ENCODE assay signal across 28 cellular contexts in genomic region chr20:48714764-48715163, GRCh38.
DNase-seq lines count a peak whose midpoint lies in the region; ATAC-seq and TF ChIP-seq lines count a peak whose summit lies in the region.
"Had no signal": no experiment of that assay in that cellular context is flagged by ENCODE, and none has a peak within 500 bp of the region (broad histone marks: within the 10 kb centered on the region; RNA-seq: fewer than 3 reads in every experiment).

No MANE protein-coding gene starts in this region.

- H3K27me3 ChIP-seq in SK-N-SH (ENCODE audit: insufficient read depth) = no peaks in the 10 kb centered on the region
- no peaks in the 10 kb centered on the region for H3K27me3 ChIP-seq in CD8-positive, alpha-beta memory T cell (ENCODE audit: insufficient read depth, low read length, poor library complexity, severe bottlenecking)
- H3K27me3 ChIP-seq: thyroid gland, vagina had no signal

- no peak overlapping the region for H3K4me3 ChIP-seq in SK-N-SH (ENCODE audit: low read depth in 2 of 2, low read length in 1 of 2)
- H3K4me3 ChIP-seq in CD8-positive, alpha-beta memory T cell (ENCODE audit: low read length) = no peak overlapping the region
- H3K4me3 ChIP-seq: GM12878, GM23248, SK-N-MC, thyroid gland, vagina had no signal

- peaks cover 89 to 94% (median 92%) of the 10 kb centered on the region in 3 donors for H3K4me1 Mint-ChIP-seq in CD8-positive, alpha-beta memory T cell
- peaks cover 73% of the 10 kb centered on the region for H3K4me1 Mint-ChIP-seq in activated naive CD8-positive, alpha-beta T cell treated with anti-CD3 and anti-CD28 coated beads for 36 hours
- peaks cover 43 to 92% (median 83%) of the 10 kb centered on the region in 4 donors for H3K4me1 Mint-ChIP-seq in naive thymus-derived CD8-positive, alpha-beta T cell

- no peaks in the 10 kb centered on the region for H3K9me3 ChIP-seq in SK-N-SH
- H3K9me3 ChIP-seq in CD8-positive, alpha-beta memory T cell (ENCODE audit: low read length) = no peaks in the 10 kb centered on the region
- H3K9me3 ChIP-seq: thyroid gland, vagina had no signal

- H2AFZ ChIP-seq in SK-N-SH (ENCODE audit: low read depth) = no peak overlapping the region
- H2AFZ ChIP-seq: GM23248 had no signal

- no peaks in the 10 kb centered on the region for H3K4me1 ChIP-seq in SK-N-SH (ENCODE audit: control insufficient read depth in 1 of 2, insufficient read depth in 2 of 2, low read depth in 1 of 2, low read length in 1 of 2)
- H3K4me1 ChIP-seq in CD8-positive, alpha-beta memory T cell (ENCODE audit: insufficient read depth, low read length) = peaks cover 54% of the 10 kb centered on the region
- H3K4me1 ChIP-seq: thyroid gland had no signal

- H3K27ac ChIP-seq in SK-N-SH (ENCODE audit: low read depth in 2 of 2, low read length in 1 of 2) = no peak overlapping the region
- H3K27ac ChIP-seq in CD8-positive, alpha-beta memory T cell (ENCODE audit: low read depth, low read length) = no peak overlapping the region
- H3K27ac ChIP-seq: 22Rv1, GM23248, SK-N-MC, thyroid gland, vagina had no signal

- H4K20me1 ChIP-seq in SK-N-SH (ENCODE audit: insufficient read depth) = no peaks in the 10 kb centered on the region

- H3K27me3 Mint-ChIP-seq in CD8-positive, alpha-beta memory T cell = peaks cover 0 to 2% of the 10 kb centered on the region in 2 donors
- H3K27me3 Mint-ChIP-seq in activated naive CD8-positive, alpha-beta T cell treated with anti-CD3 and anti-CD28 coated beads for 36 hours = no peaks in the 10 kb centered on the region
- H3K27me3 Mint-ChIP-seq in naive thymus-derived CD8-positive, alpha-beta T cell = no peaks in the 10 kb centered on the region
- H3K27me3 Mint-ChIP-seq: activated naive CD4-positive, alpha-beta T cell treated with anti-CD3 and anti-CD28 coated beads, Interleukin-2, amount 50 U/mL, for 24 hours had no signal

- POLR2A ChIA-PET in SK-N-SH (lab: Yijun Ruan, JAX) = no interaction called here
- POLR2A ChIA-PET in CD8-positive, alpha-beta memory T cell (lab: Charles Lee) = no interaction called here
- POLR2A ChIA-PET in naive thymus-derived CD8-positive, alpha-beta T cell (lab: Charles Lee) = no interaction called here

- no peak for TF ChIP-seq RAD21 in SK-N-SH (IDR thresholded peaks at IDR 0.05; ENCODE audit: low read length)

- no peaks in the 10 kb centered on the region for H3F3A ChIP-seq in SK-N-SH (replicated peaks; ENCODE audit: insufficient read depth)

- H3K4me2 ChIP-seq in SK-N-SH = no peak overlapping the region

- no peak for DNase-seq in SK-N-SH
- DNase-seq in CD8-positive, alpha-beta memory T cell = no peak
- no peak for DNase-seq in activated naive CD8-positive, alpha-beta T cell treated with anti-CD3 and anti-CD28 coated beads for 36 hours
- no peak for DNase-seq in naive thymus-derived CD8-positive, alpha-beta T cell
- DNase-seq in NCI-H128 (lab: John Stamatoyannopoulos, UW; ENCODE audit: unreplicated experiment) = no peak
- no peak for DNase-seq in NCI-H69 (lab: John Stamatoyannopoulos, UW)
- DNase-seq in cerebellar nuclear complex (lab: John Stamatoyannopoulos, UW) = no peak
- DNase-seq: activated CD4-positive, CD25-positive, alpha-beta regulatory T cell; activated CD8-positive, alpha-beta memory T cell treated with anti-CD3 and anti-CD28 coated beads for 24 hours; CD8-positive, alpha-beta T cell; central memory CD4-positive, alpha-beta T cell; dermis blood vessel endothelial cell; DMS 273 treated with DMSO at 0.1 percent for 48 hours; EL; GM23248; HFFc6; Karpas-422; mesendoderm; NCI-H1436 treated with DMSO at 0.1 percent for 48 hours; NCI-H446; stimulated activated naive CD8-positive, alpha-beta T cell treated with anti-CD3 and anti-CD28 coated beads, Interleukin-15, Interleukin-2, amounts not matched to agents 100 U/mL and 50 U/mL, for 24 hours; thyroid gland had no signal

- H3K36me3 Mint-ChIP-seq in CD8-positive, alpha-beta memory T cell = peaks cover 3 to 38% (median 4%) of the 10 kb centered on the region in 3 donors
- peaks cover 57% of the 10 kb centered on the region for H3K36me3 Mint-ChIP-seq in activated naive CD8-positive, alpha-beta T cell treated with anti-CD3 and anti-CD28 coated beads for 36 hours
- H3K36me3 Mint-ChIP-seq in naive thymus-derived CD8-positive, alpha-beta T cell = peaks cover 0 to 7% (median 7%) of the 10 kb centered on the region in 3 donors
- H3K36me3 Mint-ChIP-seq: activated naive CD4-positive, alpha-beta T cell treated with anti-CD3 and anti-CD28 coated beads, Interleukin-2, amount 50 U/mL, for 24 hours had no signal

- no peaks in the 10 kb centered on the region for H3K36me3 ChIP-seq in SK-N-SH (replicated peaks in 1 of 2; ENCODE audit: control insufficient read depth in 1 of 2, insufficient read depth in 2 of 2, low read length in 1 of 2)
- no peaks in the 10 kb centered on the region for H3K36me3 ChIP-seq in CD8-positive, alpha-beta memory T cell (ENCODE audit: insufficient read depth, low read length)
- H3K36me3 ChIP-seq: thyroid gland, vagina had no signal

- H3K4me3 Mint-ChIP-seq in CD8-positive, alpha-beta memory T cell = peak overlapping the region in 3 of 7 donors; percentile 3 to 85 (median 49)
- H3K4me3 Mint-ChIP-seq in activated naive CD8-positive, alpha-beta T cell treated with anti-CD3 and anti-CD28 coated beads for 36 hours = no peak overlapping the region
- peak overlapping the region in 5 of 10 donors; percentile 4 to 85 (median 18) for H3K4me3 Mint-ChIP-seq in naive thymus-derived CD8-positive, alpha-beta T cell
- H3K4me3 Mint-ChIP-seq: activated naive CD4-positive, alpha-beta T cell treated with anti-CD3 and anti-CD28 coated beads, Interleukin-2, amount 50 U/mL, for 24 hours; HFFc6 had no signal

- H3K9me3 Mint-ChIP-seq in CD8-positive, alpha-beta memory T cell = no peaks in the 10 kb centered on the region
- H3K9me3 Mint-ChIP-seq in activated naive CD8-positive, alpha-beta T cell treated with anti-CD3 and anti-CD28 coated beads for 36 hours = peaks cover 2% of the 10 kb centered on the region
- H3K9me3 Mint-ChIP-seq in naive thymus-derived CD8-positive, alpha-beta T cell = no peaks in the 10 kb centered on the region
- H3K9me3 Mint-ChIP-seq: activated naive CD4-positive, alpha-beta T cell treated with anti-CD3 and anti-CD28 coated beads, Interleukin-2, amount 50 U/mL, for 24 hours; HFFc6 had no signal

- CTCF ChIA-PET in SK-N-SH (lab: Yijun Ruan, JAX) = no interaction called here
- CTCF ChIA-PET in CD8-positive, alpha-beta memory T cell (lab: Charles Lee) = interaction anchor here (1.5 to 2.7 kb wide), 3 partner anchors 57 to 191 kb away, joined by 5 to 11 read pairs (median 5); no protein-coding TSS in a partner anchor

- H3K79me2 ChIP-seq in SK-N-SH (ENCODE audit: insufficient read depth) = no peaks in the 10 kb centered on the region

- no peak for ATAC-seq in SK-N-SH treated with all-trans-retinoic acid at 6 μM for 48 hours
- no peak for ATAC-seq in naive thymus-derived CD8-positive, alpha-beta T cell
- ATAC-seq: CD8-positive, alpha-beta T cell; GM12878; stimulated activated naive CD8-positive, alpha-beta T cell treated with anti-CD3 and anti-CD28 coated beads, Interleukin-15, Interleukin-2, amounts not matched to agents 100 U/mL and 50 U/mL, for 24 hours had no signal

- peak overlapping the region in 6 of 8 donors; percentile 40 to 97 (median 64) for H3K27ac Mint-ChIP-seq in CD8-positive, alpha-beta memory T cell
- peak overlapping the region; percentile 22 for H3K27ac Mint-ChIP-seq in activated naive CD8-positive, alpha-beta T cell treated with anti-CD3 and anti-CD28 coated beads for 36 hours
- H3K27ac Mint-ChIP-seq in naive thymus-derived CD8-positive, alpha-beta T cell = peak overlapping the region in 6 of 10 donors; percentile 11 to 99 (median 42)
- H3K27ac Mint-ChIP-seq: activated naive CD4-positive, alpha-beta T cell treated with anti-CD3 and anti-CD28 coated beads, Interleukin-2, amount 50 U/mL, for 24 hours; HFFc6 had no signal

- WGBS in SK-N-SH (ENCODE audit: low lambda C conversion rate) = 73% methylated on average over 4 of the region's 4 CpGs

- H3K9me2 ChIP-seq in SK-N-SH = no peaks in the 10 kb centered on the region

- TF ChIP-seq EP300 in SK-N-SH (IDR thresholded peaks at IDR 0.05; ENCODE audit: borderline replicate concordance in 1 of 2, low read depth in 1 of 2, low read length in 1 of 2) = no peak

- no peak overlapping the region for H3K9ac ChIP-seq in SK-N-SH
- H3K9ac ChIP-seq: GM23248 had no signal

- TF ChIP-seq CTCF in SK-N-SH (IDR thresholded peaks at IDR 0.05) = no peak

TF ChIP-seq in SK-N-SH treated with all-trans-retinoic acid at 6 μM for 48 hours, 23 proteins besides CTCF, POLR2A, EP300 and RAD21 (continues in another document):
- TF ChIP-seq OSR1 (CRISPR knock-in tag; IDR thresholded peaks at IDR 0.05) = no peak
- peak; percentile 90 for TF ChIP-seq ZNF70 (CRISPR knock-in tag; IDR thresholded peaks at IDR 0.05)
- no peak for TF ChIP-seq ISL1 (CRISPR knock-in tag; IDR thresholded peaks at IDR 0.05)

TF ChIP-seq in SK-N-SH, 30 proteins besides CTCF, POLR2A, EP300 and RAD21 (continues in another document):
- TF ChIP-seq USF2 (IDR thresholded peaks at IDR 0.05; ENCODE audit: borderline replicate concordance, low read depth, low read length) = no peak
- no peak for TF ChIP-seq CHD2 (IDR thresholded peaks at IDR 0.05; ENCODE audit: low read length, partially characterized antibody)
- no peak for TF ChIP-seq SMC3 (IDR thresholded peaks at IDR 0.05; ENCODE audit: low read depth, low read length)
- TF ChIP-seq TEAD4 (IDR thresholded peaks at IDR 0.05; ENCODE audit: borderline replicate concordance, insufficient read depth) = no peak
